ENCODE assay signal across 1 cellular context in the genomic region with DNA sequence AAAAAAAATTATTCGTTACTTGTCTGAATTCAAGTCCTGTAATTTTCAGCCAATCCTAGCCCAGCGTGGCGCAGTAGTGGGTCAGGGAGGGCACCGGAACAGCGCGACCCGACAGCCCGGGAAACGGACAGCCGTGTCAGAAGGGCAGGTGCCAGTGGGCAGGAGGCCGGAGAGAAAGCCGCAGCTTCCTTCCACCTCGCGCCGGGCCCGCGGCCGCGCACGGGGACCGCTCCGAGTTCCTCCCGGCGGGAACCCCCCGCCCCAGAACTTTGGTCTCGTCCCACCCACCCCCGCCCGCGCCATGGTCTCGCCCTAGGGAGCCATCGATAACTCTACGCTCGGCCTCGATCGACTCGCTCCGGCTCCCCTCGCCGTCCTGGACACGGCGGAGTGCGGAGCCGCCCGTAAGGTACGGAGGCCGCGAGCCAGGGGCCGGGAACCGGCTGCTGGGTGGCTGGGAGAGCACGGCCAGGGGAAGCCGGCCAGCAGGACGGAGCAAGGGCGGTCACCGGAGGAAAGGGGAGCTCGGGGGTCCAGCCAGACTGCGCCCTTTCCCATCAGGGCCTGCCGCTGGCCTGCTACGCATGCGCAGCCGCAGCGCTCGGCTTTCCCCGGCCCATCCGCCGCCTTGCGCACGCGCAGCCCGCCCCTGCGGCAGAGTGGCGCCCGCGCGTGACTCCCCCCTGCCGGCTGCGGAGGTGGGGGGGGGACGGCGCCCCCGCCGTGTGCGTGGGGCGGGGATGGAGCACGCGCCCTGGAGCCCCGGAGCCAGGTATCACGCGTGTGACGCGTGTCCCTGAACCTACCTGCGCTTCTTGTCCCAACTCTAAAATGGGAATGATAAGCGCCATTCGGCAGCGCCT.
TF ChIP-seq lines count a peak whose summit lies in the region.

A gene with protein sequence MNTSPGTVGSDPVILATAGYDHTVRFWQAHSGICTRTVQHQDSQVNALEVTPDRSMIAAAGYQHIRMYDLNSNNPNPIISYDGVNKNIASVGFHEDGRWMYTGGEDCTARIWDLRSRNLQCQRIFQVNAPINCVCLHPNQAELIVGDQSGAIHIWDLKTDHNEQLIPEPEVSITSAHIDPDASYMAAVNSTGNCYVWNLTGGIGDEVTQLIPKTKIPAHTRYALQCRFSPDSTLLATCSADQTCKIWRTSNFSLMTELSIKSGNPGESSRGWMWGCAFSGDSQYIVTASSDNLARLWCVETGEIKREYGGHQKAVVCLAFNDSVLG (plus strand): TSS at position 351 of the 863 bp plus-strand sequence. CDS start 632 bp downstream, outside the sequence.

TF ChIP-seq in HepG2, 621 proteins besides CTCF, POLR2A, EP300 and RAD21 (continued from another document and continues in another):
- TF ChIP-seq, protein P1, sequence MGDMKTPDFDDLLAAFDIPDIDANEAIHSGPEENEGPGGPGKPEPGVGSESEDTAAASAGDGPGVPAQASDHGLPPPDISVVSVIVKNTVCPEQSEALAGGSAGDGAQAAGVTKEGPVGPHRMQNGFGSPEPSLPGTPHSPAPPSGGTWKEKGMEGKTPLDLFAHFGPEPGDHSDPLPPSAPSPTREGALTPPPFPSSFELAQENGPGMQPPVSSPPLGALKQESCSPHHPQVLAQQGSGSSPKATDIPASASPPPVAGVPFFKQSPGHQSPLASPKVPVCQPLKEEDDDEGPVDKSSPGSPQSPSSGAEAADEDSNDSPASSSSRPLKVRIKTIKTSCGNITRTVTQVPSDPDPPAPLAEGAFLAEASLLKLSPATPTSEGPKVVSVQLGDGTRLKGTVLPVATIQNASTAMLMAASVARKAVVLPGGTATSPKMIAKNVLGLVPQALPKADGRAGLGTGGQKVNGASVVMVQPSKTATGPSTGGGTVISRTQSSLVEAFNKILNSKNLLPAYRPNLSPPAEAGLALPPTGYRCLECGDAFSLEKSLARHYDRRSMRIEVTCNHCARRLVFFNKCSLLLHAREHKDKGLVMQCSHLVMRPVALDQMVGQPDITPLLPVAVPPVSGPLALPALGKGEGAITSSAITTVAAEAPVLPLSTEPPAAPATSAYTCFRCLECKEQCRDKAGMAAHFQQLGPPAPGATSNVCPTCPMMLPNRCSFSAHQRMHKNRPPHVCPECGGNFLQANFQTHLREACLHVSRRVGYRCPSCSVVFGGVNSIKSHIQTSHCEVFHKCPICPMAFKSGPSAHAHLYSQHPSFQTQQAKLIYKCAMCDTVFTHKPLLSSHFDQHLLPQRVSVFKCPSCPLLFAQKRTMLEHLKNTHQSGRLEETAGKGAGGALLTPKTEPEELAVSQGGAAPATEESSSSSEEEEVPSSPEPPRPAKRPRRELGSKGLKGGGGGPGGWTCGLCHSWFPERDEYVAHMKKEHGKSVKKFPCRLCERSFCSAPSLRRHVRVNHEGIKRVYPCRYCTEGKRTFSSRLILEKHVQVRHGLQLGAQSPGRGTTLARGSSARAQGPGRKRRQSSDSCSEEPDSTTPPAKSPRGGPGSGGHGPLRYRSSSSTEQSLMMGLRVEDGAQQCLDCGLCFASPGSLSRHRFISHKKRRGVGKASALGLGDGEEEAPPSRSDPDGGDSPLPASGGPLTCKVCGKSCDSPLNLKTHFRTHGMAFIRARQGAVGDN (CRISPR knock-in tag; IDR thresholded peaks at IDR 0.05) = peak; percentile 78
- TF ChIP-seq ZNF468 (CRISPR knock-in tag; IDR thresholded peaks at IDR 0.05) (no peak), SYNCRIP (IDR thresholded peaks at IDR 0.05; ENCODE audit: insufficient read depth, low read depth, low read length) (no peak), HDAC6 (IDR thresholded peaks at IDR 0.05; ENCODE audit: low read depth, low read length) (no peak), ZNF3 (CRISPR knock-in tag; IDR thresholded peaks at IDR 0.05) (no peak), SETDB1 (CRISPR knock-in tag; IDR thresholded peaks at IDR 0.05; ENCODE audit: borderline replicate concordance) (no peak), ZNF160 (CRISPR knock-in tag; IDR thresholded peaks at IDR 0.05) (no peak), SMAD3 (CRISPR knock-in tag; IDR thresholded peaks at IDR 0.05) (no peak), MIXL1 (CRISPR knock-in tag; IDR thresholded peaks at IDR 0.05) (0 out of 2 replicates have a peak, but pooled peaks have one; percentile 30), NFRKB (IDR thresholded peaks at IDR 0.05) (no peak), ZNF761 (CRISPR knock-in tag; conservative IDR thresholded peaks at IDR 0.05) (no peak), ZNF879 (CRISPR knock-in tag; IDR thresholded peaks at IDR 0.05) (peak; percentile 74; the same call in 1 of the 2 replicates), TMF1 (CRISPR knock-in tag; IDR thresholded peaks at IDR 0.05; ENCODE audit: low read depth) (no peak), PITX1 (CRISPR knock-in tag; IDR thresholded peaks at IDR 0.05) (no peak), FOXO1 (CRISPR knock-in tag; IDR thresholded peaks at IDR 0.05) (peak; percentile 36), U2AF2 (IDR thresholded peaks at IDR 0.05; ENCODE audit: low read depth, low read length) (no peak), SP140L (CRISPR knock-in tag; IDR thresholded peaks at IDR 0.05; ENCODE audit: borderline replicate concordance) (no peak; the same call in 1 of the 2 replicates), ZNF260 (CRISPR knock-in tag; IDR thresholded peaks at IDR 0.05; ENCODE audit: borderline replicate concordance, low read depth) (no peak), ZNF24 (IDR thresholded peaks at IDR 0.05) (no peak)
- TF ChIP-seq, protein P2, sequence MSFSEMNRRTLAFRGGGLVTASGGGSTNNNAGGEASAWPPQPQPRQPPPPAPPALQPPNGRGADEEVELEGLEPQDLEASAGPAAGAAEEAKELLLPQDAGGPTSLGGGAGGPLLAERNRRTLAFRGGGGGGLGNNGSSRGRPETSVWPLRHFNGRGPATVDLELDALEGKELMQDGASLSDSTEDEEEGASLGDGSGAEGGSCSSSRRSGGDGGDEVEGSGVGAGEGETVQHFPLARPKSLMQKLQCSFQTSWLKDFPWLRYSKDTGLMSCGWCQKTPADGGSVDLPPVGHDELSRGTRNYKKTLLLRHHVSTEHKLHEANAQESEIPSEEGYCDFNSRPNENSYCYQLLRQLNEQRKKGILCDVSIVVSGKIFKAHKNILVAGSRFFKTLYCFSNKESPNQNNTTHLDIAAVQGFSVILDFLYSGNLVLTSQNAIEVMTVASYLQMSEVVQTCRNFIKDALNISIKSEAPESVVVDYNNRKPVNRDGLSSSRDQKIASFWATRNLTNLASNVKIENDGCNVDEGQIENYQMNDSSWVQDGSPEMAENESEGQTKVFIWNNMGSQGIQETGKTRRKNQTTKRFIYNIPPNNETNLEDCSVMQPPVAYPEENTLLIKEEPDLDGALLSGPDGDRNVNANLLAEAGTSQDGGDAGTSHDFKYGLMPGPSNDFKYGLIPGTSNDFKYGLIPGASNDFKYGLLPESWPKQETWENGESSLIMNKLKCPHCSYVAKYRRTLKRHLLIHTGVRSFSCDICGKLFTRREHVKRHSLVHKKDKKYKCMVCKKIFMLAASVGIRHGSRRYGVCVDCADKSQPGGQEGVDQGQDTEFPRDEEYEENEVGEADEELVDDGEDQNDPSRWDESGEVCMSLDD (CRISPR knock-in tag; IDR thresholded peaks at IDR 0.05; ENCODE audit: borderline replicate concordance) = no peak
- TF ChIP-seq, protein P3, sequence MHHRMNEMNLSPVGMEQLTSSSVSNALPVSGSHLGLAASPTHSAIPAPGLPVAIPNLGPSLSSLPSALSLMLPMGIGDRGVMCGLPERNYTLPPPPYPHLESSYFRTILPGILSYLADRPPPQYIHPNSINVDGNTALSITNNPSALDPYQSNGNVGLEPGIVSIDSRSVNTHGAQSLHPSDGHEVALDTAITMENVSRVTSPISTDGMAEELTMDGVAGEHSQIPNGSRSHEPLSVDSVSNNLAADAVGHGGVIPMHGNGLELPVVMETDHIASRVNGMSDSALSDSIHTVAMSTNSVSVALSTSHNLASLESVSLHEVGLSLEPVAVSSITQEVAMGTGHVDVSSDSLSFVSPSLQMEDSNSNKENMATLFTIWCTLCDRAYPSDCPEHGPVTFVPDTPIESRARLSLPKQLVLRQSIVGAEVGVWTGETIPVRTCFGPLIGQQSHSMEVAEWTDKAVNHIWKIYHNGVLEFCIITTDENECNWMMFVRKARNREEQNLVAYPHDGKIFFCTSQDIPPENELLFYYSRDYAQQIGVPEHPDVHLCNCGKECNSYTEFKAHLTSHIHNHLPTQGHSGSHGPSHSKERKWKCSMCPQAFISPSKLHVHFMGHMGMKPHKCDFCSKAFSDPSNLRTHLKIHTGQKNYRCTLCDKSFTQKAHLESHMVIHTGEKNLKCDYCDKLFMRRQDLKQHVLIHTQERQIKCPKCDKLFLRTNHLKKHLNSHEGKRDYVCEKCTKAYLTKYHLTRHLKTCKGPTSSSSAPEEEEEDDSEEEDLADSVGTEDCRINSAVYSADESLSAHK (CRISPR knock-in tag; IDR thresholded peaks at IDR 0.05; ENCODE audit: borderline replicate concordance) = no peak
- TF ChIP-seq, protein P4, sequence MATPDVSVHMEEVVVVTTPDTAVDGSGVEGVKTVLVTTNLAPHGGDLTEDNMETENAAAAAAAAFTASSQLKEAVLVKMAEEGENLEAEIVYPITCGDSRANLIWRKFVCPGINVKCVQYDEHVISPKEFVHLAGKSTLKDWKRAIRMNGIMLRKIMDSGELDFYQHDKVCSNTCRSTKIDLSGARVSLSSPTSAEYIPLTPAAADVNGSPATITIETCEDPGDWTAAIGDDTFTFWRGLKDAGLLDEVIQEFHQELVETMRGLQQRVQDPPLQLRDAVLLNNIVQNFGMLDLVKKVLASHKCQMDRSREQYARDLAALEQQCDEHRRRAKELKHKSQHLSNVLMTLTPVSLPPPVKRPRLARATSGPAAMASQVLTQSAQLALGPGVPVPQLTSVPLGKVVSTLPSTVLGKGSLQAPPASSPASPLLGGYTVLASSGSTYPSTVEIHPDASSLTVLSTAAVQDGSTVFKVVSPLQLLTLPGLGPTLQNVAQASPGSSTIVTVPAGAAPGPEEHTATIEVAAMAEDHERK (CRISPR knock-in tag; IDR thresholded peaks at IDR 0.05; ENCODE audit: low read depth) = no peak; the same call in none of the 2 replicates
- TF ChIP-seq, protein P5, sequence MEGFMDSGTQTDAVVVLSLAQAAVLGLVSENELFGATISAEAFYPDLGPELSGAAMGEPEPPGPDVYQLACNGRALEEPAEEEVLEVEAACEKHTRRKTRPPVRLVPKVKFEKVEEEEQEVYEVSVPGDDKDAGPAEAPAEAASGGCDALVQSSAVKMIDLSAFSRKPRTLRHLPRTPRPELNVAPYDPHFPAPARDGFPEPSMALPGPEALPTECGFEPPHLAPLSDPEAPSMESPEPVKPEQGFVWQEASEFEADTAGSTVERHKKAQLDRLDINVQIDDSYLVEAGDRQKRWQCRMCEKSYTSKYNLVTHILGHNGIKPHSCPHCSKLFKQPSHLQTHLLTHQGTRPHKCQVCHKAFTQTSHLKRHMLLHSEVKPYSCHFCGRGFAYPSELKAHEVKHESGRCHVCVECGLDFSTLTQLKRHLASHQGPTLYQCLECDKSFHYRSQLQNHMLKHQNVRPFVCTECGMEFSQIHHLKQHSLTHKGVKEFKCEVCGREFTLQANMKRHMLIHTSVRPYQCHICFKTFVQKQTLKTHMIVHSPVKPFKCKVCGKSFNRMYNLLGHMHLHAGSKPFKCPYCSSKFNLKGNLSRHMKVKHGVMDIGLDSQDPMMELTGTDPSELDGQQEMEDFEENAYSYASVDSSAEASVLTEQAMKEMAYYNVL (CRISPR knock-in tag; IDR thresholded peaks at IDR 0.05; ENCODE audit: borderline replicate concordance) = peak; percentile 68; the same call in 1 of the 2 replicates
- TF ChIP-seq, protein P6, sequence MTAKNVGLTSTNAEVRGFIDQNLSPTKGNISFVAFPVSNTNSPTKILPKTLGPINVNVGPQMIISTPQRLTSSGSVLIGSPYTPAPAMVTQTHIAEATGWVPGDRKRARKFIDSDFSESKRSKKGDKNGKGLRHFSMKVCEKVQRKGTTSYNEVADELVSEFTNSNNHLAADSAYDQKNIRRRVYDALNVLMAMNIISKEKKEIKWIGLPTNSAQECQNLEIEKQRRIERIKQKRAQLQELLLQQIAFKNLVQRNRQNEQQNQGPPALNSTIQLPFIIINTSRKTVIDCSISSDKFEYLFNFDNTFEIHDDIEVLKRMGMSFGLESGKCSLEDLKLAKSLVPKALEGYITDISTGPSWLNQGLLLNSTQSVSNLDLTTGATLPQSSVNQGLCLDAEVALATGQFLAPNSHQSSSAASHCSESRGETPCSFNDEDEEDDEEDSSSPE (CRISPR knock-in tag; IDR thresholded peaks at IDR 0.05) = peak; percentile 9; the same call in 1 of the 2 replicates
- TF ChIP-seq, protein P7, sequence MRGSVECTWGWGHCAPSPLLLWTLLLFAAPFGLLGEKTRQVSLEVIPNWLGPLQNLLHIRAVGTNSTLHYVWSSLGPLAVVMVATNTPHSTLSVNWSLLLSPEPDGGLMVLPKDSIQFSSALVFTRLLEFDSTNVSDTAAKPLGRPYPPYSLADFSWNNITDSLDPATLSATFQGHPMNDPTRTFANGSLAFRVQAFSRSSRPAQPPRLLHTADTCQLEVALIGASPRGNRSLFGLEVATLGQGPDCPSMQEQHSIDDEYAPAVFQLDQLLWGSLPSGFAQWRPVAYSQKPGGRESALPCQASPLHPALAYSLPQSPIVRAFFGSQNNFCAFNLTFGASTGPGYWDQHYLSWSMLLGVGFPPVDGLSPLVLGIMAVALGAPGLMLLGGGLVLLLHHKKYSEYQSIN (CRISPR knock-in tag; IDR thresholded peaks at IDR 0.05; ENCODE audit: borderline replicate concordance) = no peak
- TF ChIP-seq, protein P8, sequence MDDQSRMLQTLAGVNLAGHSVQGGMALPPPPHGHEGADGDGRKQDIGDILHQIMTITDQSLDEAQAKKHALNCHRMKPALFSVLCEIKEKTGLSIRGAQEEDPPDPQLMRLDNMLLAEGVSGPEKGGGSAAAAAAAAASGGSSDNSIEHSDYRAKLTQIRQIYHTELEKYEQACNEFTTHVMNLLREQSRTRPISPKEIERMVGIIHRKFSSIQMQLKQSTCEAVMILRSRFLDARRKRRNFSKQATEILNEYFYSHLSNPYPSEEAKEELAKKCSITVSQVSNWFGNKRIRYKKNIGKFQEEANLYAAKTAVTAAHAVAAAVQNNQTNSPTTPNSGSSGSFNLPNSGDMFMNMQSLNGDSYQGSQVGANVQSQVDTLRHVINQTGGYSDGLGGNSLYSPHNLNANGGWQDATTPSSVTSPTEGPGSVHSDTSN (CRISPR knock-in tag; IDR thresholded peaks at IDR 0.05; ENCODE audit: borderline replicate concordance) = no peak
- TF ChIP-seq, protein P9, sequence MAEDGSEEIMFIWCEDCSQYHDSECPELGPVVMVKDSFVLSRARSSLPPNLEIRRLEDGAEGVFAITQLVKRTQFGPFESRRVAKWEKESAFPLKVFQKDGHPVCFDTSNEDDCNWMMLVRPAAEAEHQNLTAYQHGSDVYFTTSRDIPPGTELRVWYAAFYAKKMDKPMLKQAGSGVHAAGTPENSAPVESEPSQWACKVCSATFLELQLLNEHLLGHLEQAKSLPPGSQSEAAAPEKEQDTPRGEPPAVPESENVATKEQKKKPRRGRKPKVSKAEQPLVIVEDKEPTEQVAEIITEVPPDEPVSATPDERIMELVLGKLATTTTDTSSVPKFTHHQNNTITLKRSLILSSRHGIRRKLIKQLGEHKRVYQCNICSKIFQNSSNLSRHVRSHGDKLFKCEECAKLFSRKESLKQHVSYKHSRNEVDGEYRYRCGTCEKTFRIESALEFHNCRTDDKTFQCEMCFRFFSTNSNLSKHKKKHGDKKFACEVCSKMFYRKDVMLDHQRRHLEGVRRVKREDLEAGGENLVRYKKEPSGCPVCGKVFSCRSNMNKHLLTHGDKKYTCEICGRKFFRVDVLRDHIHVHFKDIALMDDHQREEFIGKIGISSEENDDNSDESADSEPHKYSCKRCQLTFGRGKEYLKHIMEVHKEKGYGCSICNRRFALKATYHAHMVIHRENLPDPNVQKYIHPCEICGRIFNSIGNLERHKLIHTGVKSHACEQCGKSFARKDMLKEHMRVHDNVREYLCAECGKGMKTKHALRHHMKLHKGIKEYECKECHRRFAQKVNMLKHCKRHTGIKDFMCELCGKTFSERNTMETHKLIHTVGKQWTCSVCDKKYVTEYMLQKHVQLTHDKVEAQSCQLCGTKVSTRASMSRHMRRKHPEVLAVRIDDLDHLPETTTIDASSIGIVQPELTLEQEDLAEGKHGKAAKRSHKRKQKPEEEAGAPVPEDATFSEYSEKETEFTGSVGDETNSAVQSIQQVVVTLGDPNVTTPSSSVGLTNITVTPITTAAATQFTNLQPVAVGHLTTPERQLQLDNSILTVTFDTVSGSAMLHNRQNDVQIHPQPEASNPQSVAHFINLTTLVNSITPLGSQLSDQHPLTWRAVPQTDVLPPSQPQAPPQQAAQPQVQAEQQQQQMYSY (CRISPR knock-in tag; IDR thresholded peaks at IDR 0.05) = no peak
